ENCODE assay signal across 2 cellular contexts in the genomic region with DNA sequence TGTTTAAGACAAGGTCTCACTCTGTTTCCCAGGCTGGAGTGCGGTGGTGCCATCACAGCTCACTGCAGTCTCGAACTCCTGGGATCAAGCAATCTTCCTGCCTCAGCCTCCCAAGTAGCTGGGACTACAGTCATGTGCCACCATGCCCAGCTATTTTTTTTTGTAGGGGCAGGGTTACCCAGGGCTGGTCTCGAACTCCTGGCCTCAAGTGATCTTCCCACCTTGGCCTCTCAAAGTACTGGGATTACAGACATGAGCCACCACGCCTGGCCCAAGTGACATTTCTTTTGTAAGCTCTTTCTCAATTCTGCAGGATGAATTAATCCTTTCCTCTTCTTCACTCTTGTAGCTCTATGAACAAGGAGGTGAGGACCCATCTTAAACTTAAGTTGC. TPM values are rescaled to one million over a fixed set of nuclear protein-coding genes. Genes with fewer than 3 reads are reported as not detected.
"Had no signal": no experiment of that assay in that cellular context is flagged by ENCODE, and none has a peak within 500 bp of the region (broad histone marks: within the 10 kb centered on the region; RNA-seq: fewer than 3 reads in every experiment).

No MANE protein-coding gene starts in this region.

RNA-seq across cellular contexts. Expression of a gene that starts 23.4 kb away (rescaled TPM):
- total RNA-seq: left cardiac atrium, skeletal muscle tissue had no signal
